8 cellular contexts compared by ENCODE assay signal in the genomic region with DNA sequence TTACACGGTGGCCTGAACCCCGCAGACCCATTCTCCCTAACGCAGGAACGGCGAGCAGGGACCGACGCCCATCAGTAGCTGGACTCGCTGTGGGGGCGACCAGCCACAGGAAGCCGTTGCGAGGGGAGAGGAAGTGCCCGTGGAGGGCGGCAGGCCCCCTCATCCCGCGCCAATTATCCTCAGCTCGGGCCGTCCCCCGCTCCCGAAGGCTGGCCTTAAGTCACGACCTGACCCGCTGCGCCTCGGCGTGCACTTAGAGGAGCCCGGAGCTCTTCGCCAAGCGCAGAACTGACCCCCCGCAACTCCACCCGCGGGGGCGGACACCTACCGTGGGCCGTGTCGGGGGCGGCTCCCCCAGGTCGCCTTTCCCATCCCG. TPM values are rescaled to one million over a fixed set of nuclear protein-coding genes. Genes with fewer than 3 reads are reported as not detected.
A peak's percentile ranks its signal among the peaks of the same experiment; 100 is the strongest.
DNase-seq lines count a peak whose midpoint lies in the region; ATAC-seq, FAIRE-seq and TF ChIP-seq lines count a peak whose summit lies in the region.

No MANE protein-coding gene starts in this region.

- WGBS in lung, 2 donors: 0 to 1% methylated on average over 32 to 37 of the region's 37 CpGs

- peak; percentile 73 for FAIRE-seq in urothelium cell line (lab: Jason Lieb, UNC)

- peaks cover 5 to 13% of the 10 kb centered on the region in 2 donors for H3K4me1 ChIP-seq in lung (ENCODE audit: control insufficient read depth in 2 of 2, insufficient read depth in 2 of 2, low read length in 2 of 2)

- peak overlapping the region; percentile 94 for H3K4me3 Mint-ChIP-seq in activated naive CD4-positive, alpha-beta T cell treated with anti-CD3 and anti-CD28 coated beads, Interleukin-2, amount 50 U/mL, for 24 hours
- peak overlapping the region; percentile 91 for H3K4me3 Mint-ChIP-seq in MCF 10A (ENCODE audit: unreplicated experiment)

- H3K27me3 Mint-ChIP-seq in activated naive CD4-positive, alpha-beta T cell treated with anti-CD3 and anti-CD28 coated beads, Interleukin-2, amount 50 U/mL, for 24 hours: no peaks in the 10 kb centered on the region
- no peaks in the 10 kb centered on the region for H3K27me3 Mint-ChIP-seq in MCF 10A (ENCODE audit: insufficient read depth, unreplicated experiment)

- peaks cover 0 to 30% of the 10 kb centered on the region in 2 donors for H3K36me3 ChIP-seq in lung (ENCODE audit: control insufficient read depth in 2 of 2, insufficient read depth in 2 of 2, low read length in 2 of 2)

- H3K27ac ChIP-seq in HL-60 (replicated peaks) (peak overlapping the region; percentile 84), lung (ENCODE audit: low read depth in 1 of 2, low read length in 1 of 2) (peak overlapping the region; percentile 58 to 76)

- H3K4me3 ChIP-seq in HL-60 (replicated peaks; ENCODE audit: insufficient read depth, low read length) (peak overlapping the region; percentile 97), lung (peak overlapping the region; percentile 91)

- intact Hi-C loops in MCF 10A (cut with micrococcal nuclease): loop anchor here (1.0 to 2.0 kb wide), 2 partner anchors 16 to 46 kb away; partner anchors contain the start of genes CCDC137, NPLOC4, OXLD1 and TSPAN10

- no peak for ATAC-seq in lung (ENCODE audit: insufficient read depth, low FRiP score)

- peak overlapping the region; percentile 30 for H3K27ac Mint-ChIP-seq in activated naive CD4-positive, alpha-beta T cell treated with anti-CD3 and anti-CD28 coated beads, Interleukin-2, amount 50 U/mL, for 24 hours
- peak overlapping the region; percentile 89 for H3K27ac Mint-ChIP-seq in MCF 10A (ENCODE audit: low read depth, unreplicated experiment)

- BruUV-seq in MCF 10A (replicated peaks; lab: Mats Ljungman, UMichigan): no TSS peak

- H3K9me3 Mint-ChIP-seq in activated naive CD4-positive, alpha-beta T cell treated with anti-CD3 and anti-CD28 coated beads, Interleukin-2, amount 50 U/mL, for 24 hours: no peaks in the 10 kb centered on the region
- no peaks in the 10 kb centered on the region for H3K9me3 Mint-ChIP-seq in MCF 10A (ENCODE audit: unreplicated experiment)

- peaks cover 39% of the 10 kb centered on the region for H3K4me1 Mint-ChIP-seq in activated naive CD4-positive, alpha-beta T cell treated with anti-CD3 and anti-CD28 coated beads, Interleukin-2, amount 50 U/mL, for 24 hours
- H3K4me1 Mint-ChIP-seq in MCF 10A (ENCODE audit: insufficient read depth, unreplicated experiment): peaks cover 5% of the 10 kb centered on the region

- H3K36me3 Mint-ChIP-seq in activated naive CD4-positive, alpha-beta T cell treated with anti-CD3 and anti-CD28 coated beads, Interleukin-2, amount 50 U/mL, for 24 hours: peaks cover 7% of the 10 kb centered on the region
- H3K36me3 Mint-ChIP-seq in MCF 10A (ENCODE audit: insufficient read depth, unreplicated experiment): peaks cover 41% of the 10 kb centered on the region

- H3K27me3 ChIP-seq in HL-60 (ENCODE audit: insufficient read depth, poor library complexity, severe bottlenecking) (no peaks in the 10 kb centered on the region), lung (ENCODE audit: control insufficient read depth, insufficient read depth) (no peaks in the 10 kb centered on the region)

- TF ChIP-seq CTCF in HL-60 (IDR thresholded peaks at IDR 0.05; ENCODE audit: insufficient read depth, low read length): no peak
- TF ChIP-seq CTCF in MCF 10A (IDR thresholded peaks at IDR 0.05; ENCODE audit: unreplicated experiment): no peak
- no peak for TF ChIP-seq CTCF in lung (IDR thresholded peaks at IDR 0.05; ENCODE audit: control extremely low read depth, extremely low read depth)

- CTCF ChIA-PET in MCF 10A (lab: Yijun Ruan, JAX): interaction anchor here (0.8 to 1.0 kb wide), 2 partner anchors 15 to 31 kb away, joined by 3 read pairs; no protein-coding TSS in a partner anchor

- DNase-seq in activated naive CD4-positive, alpha-beta T cell treated with Interleukin-2 at 50 U/mL for 16 hours: no peak
- no peak for DNase-seq in HL-60 (ENCODE audit: low read depth in 1 of 2, low spot score in 1 of 2)
- no peak for DNase-seq in MCF 10A (ENCODE audit: unreplicated experiment)
- no peak for DNase-seq in lung (ENCODE audit: low spot score)
- DNase-seq in urothelium cell line (ENCODE audit: low spot score): no peak
- DNase-seq in A172 (ENCODE audit: low spot score): no peak
- DNase-seq in NOMO-1 treated with DMSO at 0.1 percent for 48 hours (lab: John Stamatoyannopoulos, UW; ENCODE audit: unreplicated experiment): no peak

- H3K9me3 ChIP-seq in lung (ENCODE audit: control insufficient read depth in 2 of 2, insufficient read depth in 1 of 2, low read length in 1 of 2): no peaks in the 10 kb centered on the region

- POLR2A ChIA-PET in MCF 10A (lab: Yijun Ruan, JAX): interaction anchor here (0.7 to 5.0 kb wide), 22 partner anchors 9 to 444 kb away, joined by 3 to 122 read pairs (median 6); partner anchors contain the start of genes CCDC137, FAAP100, MCRIP1 and MRPL12

RNA-seq across cellular contexts. Expression of gene ARL16, which starts 0.4 kb away (rescaled TPM):
- total RNA-seq in MCF 10A (2022) (34.8 and 38.6 TPM in 2 replicates), lung (10 to 100 TPM; 27.4 to 31.8 TPM)
- polyA plus RNA-seq in lung: 10 to 100 TPM; 27.8 to 59.5 TPM
- 41.0 and 45.6 TPM in 2 replicates for total RNA-seq in A172 (2014; rRNA removed; shearing (Covaris generic))

RNA-seq across cellular contexts. Expression of gene HGS, which starts 0.6 kb away (rescaled TPM):
- total RNA-seq in MCF 10A (2022) (160 and 178 TPM in 2 replicates), lung (100 to 1,000 TPM in 1 of 2 donors, 10 to 100 TPM in 1; 51.5 to 128 TPM)
- polyA plus RNA-seq in lung: 100 to 1,000 TPM; 100 to 115 TPM
- 144 and 199 TPM in 2 replicates for total RNA-seq in A172 (2014; rRNA removed; shearing (Covaris generic))

RNA-seq across cellular contexts. Expression of gene CCDC137, which starts 16.7 kb away (rescaled TPM):
- total RNA-seq in MCF 10A (2022): 23.9 and 27.1 TPM in 2 replicates
- 10 to 100 TPM; 10.2 to 23.6 TPM for total RNA-seq in lung
- 10 to 100 TPM; 16.6 to 16.8 TPM for polyA plus RNA-seq in lung
- total RNA-seq in A172 (2014; rRNA removed; shearing (Covaris generic)): 18.5 and 21.7 TPM in 2 replicates

RNA-seq across cellular contexts. Expression of gene OXLD1, which starts 16.8 kb away (rescaled TPM):
- total RNA-seq in MCF 10A (2022) (47.6 and 54.8 TPM in 2 replicates), lung (10 to 100 TPM in 1 of 2 donors, 1 to 10 TPM in 1; 8.9 to 35.1 TPM)
- 10 to 100 TPM; 61.3 to 77.7 TPM for polyA plus RNA-seq in lung
- total RNA-seq in A172 (2014; rRNA removed; shearing (Covaris generic)): 42.0 and 58.8 TPM in 2 replicates

RNA-seq across cellular contexts. Expression of gene MRPL12, which starts 20.0 kb away (rescaled TPM):
- total RNA-seq in MCF 10A (2022) (82.6 and 143 TPM in 2 replicates), lung (10 to 100 TPM in 1 of 2 donors, 1 to 10 TPM in 1; 6.1 to 74.9 TPM)
- polyA plus RNA-seq in lung: 100 to 1,000 TPM; 132 to 154 TPM
- 32.3 and 37.0 TPM in 2 replicates for total RNA-seq in A172 (2014; rRNA removed; shearing (Covaris generic))
